7 cellular contexts compared by ENCODE assay signal in the genomic region with DNA sequence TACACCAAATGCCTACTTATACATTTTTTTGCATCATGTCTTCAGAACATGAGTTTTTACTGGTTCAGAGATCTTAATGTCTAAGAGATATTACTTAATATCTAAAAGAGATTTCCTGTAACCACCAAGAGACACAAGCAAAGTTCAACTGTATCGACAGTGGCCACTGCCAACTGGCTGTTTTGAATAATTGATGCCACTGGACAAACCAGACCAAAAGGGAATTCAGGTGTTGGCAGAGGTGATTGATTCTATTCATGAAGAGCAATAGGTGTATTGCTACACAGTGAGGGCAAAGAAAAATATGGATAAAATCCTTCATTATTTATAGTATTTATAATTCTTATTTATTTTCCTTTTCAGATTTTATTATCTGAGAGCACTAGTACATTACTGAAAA.
"Had no signal": no experiment of that assay in that cellular context is flagged by ENCODE, and none has a peak within 500 bp of the region (broad histone marks: within the 10 kb centered on the region; RNA-seq: fewer than 3 reads in every experiment).

No MANE protein-coding gene starts in this region.

- FAIRE-seq: HTR-8/SVneo, K562 had no signal

- ATAC-seq: K562 had no signal

- H3K4me3 ChIP-seq: K562 had no signal

- H3K27ac ChIP-seq: HL-60, KMS-11 had no signal

- DNase-seq: IMR-90, KBM-7, KG1 had no signal

- H3K4me2 ChIP-seq: KMS-11 had no signal

- H3K9ac ChIP-seq: KMS-11 had no signal
